22 cellular contexts compared by ENCODE assay signal in genomic region chr12:83856803-83857202, GRCh38.
DNase-seq lines count a peak whose midpoint lies in the region; ATAC-seq, FAIRE-seq and TF ChIP-seq lines count a peak whose summit lies in the region.
"Had no signal": no experiment of that assay in that cellular context is flagged by ENCODE, and none has a peak within 500 bp of the region (broad histone marks: within the 10 kb centered on the region; RNA-seq: fewer than 3 reads in every experiment).

No MANE protein-coding gene starts in this region.

- in situ Hi-C loops in HepG2 (cut with HindIII; ENCODE audit: extremely low pct_ligation_motif_present, low pct_unique_long_range_greater_than_20kb) = no loop called here

- CTCF ChIA-PET in HepG2 (lab: Yijun Ruan, JAX; ENCODE audit: low intra/inter-chr PET ratio, low total read pairs) (no interaction called here), PC-3 (lab: Charles Lee) (no interaction called here)

- H3K4me1 ChIP-seq in HepG2 (ENCODE audit: insufficient read depth, low read length) = no peaks in the 10 kb centered on the region
- no peaks in the 10 kb centered on the region for H3K4me1 ChIP-seq in right lobe of liver
- no peaks in the 10 kb centered on the region for H3K4me1 ChIP-seq in PC-3 (ENCODE audit: insufficient read depth, low read length)
- H3K4me1 ChIP-seq: A549, Caco-2 had no signal

- TF ChIP-seq POLR2A in HepG2 (IDR thresholded peaks at IDR 0.05; ENCODE audit: insufficient read depth in 1 of 2, low read depth in 2 of 2, low read length in 2 of 2) = no peak
- no peak for TF ChIP-seq POLR2A in right lobe of liver (IDR thresholded peaks at IDR 0.05)

- H3K27ac ChIP-seq in HepG2 (ENCODE audit: extremely low read length, insufficient read depth, low read length) = no peak overlapping the region
- no peak overlapping the region for H3K27ac ChIP-seq in right lobe of liver
- no peak overlapping the region for H3K27ac ChIP-seq in SU-DHL-6 (ENCODE audit: low read depth, low read length)
- H3K27ac ChIP-seq in PC-3 (ENCODE audit: low read length) = no peak overlapping the region
- H3K27ac ChIP-seq: 22Rv1; A549; BLaER1 treated with 17β-estradiol and CSF1 and Interleukin-3, amounts not matched to agents 10 nM and 100 nM; C4-2B had no signal

- no peak for TF ChIP-seq RAD21 in HepG2 (CRISPR knock-in tag; IDR thresholded peaks at IDR 0.05)

- no peaks in the 10 kb centered on the region for H3K9me2 ChIP-seq in SU-DHL-6 (replicated peaks; ENCODE audit: insufficient read depth, low read length)
- H3K9me2 ChIP-seq in PC-3 (replicated peaks; ENCODE audit: low read length) = no peaks in the 10 kb centered on the region

- POLR2A ChIA-PET in HepG2 (lab: Yijun Ruan, JAX) = no interaction called here
- POLR2A ChIA-PET in PC-3 (lab: Charles Lee; ENCODE audit: unreplicated experiment) = no interaction called here

- H2AFZ ChIP-seq in HepG2 (ENCODE audit: low read length) (no peak overlapping the region), SU-DHL-6 (ENCODE audit: low read depth, low read length, severe bottlenecking) (peak overlapping the region; percentile 19), PC-3 (ENCODE audit: low read length) (no peak overlapping the region)

- TF ChIP-seq CTCF in HepG2 (CRISPR knock-in tag; IDR thresholded peaks at IDR 0.05) = no peak
- no peak for TF ChIP-seq CTCF in right lobe of liver (IDR thresholded peaks at IDR 0.05)
- TF ChIP-seq CTCF in SU-DHL-6 (IDR thresholded peaks at IDR 0.05; ENCODE audit: insufficient read depth, low read length, poor library complexity, severe bottlenecking) = no peak
- TF ChIP-seq CTCF in PC-3 (conservative IDR thresholded peaks at IDR 0.05; ENCODE audit: low read depth, low read length) = no peak

- no peak for TF ChIP-seq EP300 in HepG2 (IDR thresholded peaks at IDR 0.05; ENCODE audit: low read depth in 2 of 2, low read length in 2 of 2)
- TF ChIP-seq EP300 in HepG2 (CRISPR knock-in tag; IDR thresholded peaks at IDR 0.05; ENCODE audit: borderline replicate concordance) = no peak

- no peaks in the 10 kb centered on the region for H4K20me1 ChIP-seq in HepG2 (ENCODE audit: insufficient read depth, low read length)
- H4K20me1 ChIP-seq in SU-DHL-6 (ENCODE audit: low read depth, low read length) = no peaks in the 10 kb centered on the region
- H4K20me1 ChIP-seq in PC-3 (ENCODE audit: low read length) = no peaks in the 10 kb centered on the region
- H4K20me1 ChIP-seq: BLaER1 treated with 17β-estradiol and CSF1 and Interleukin-3, amounts not matched to agents 10 nM and 100 nM had no signal

- H3K4me2 ChIP-seq in HepG2 (ENCODE audit: low read depth, low read length) (no peak overlapping the region), SU-DHL-6 (ENCODE audit: low read depth, low read length, poor library complexity, severe bottlenecking) (no peak overlapping the region), PC-3 (ENCODE audit: low read length) (no peak overlapping the region)
- H3K4me2 ChIP-seq: A549; BLaER1 treated with 17β-estradiol and CSF1 and Interleukin-3, amounts not matched to agents 10 nM and 100 nM had no signal

- H3F3A ChIP-seq in SU-DHL-6 (ENCODE audit: insufficient read depth) = no peaks in the 10 kb centered on the region
- H3F3A ChIP-seq in PC-3 (ENCODE audit: low read length, unreplicated experiment) = no peaks in the 10 kb centered on the region

- peaks cover 75% of the 10 kb centered on the region for H3K9me3 ChIP-seq in HepG2 (ENCODE audit: low read length)
- H3K9me3 ChIP-seq in right lobe of liver = no peaks in the 10 kb centered on the region
- H3K9me3 ChIP-seq in SU-DHL-6 (ENCODE audit: insufficient read depth, low read length) = peaks cover 4% of the 10 kb centered on the region; the same call in 1 of the 2 replicates
- H3K9me3 ChIP-seq in PC-3 (ENCODE audit: low read length) = peaks cover 8% of the 10 kb centered on the region; the same call in 1 of the 2 replicates
- H3K9me3 ChIP-seq: Caco-2 had no signal

- no peaks in the 10 kb centered on the region for H3K36me3 ChIP-seq in HepG2 (replicated peaks in 1 of 2; ENCODE audit: control insufficient read depth in 1 of 2, insufficient read depth in 2 of 2, low read length in 2 of 2)
- H3K36me3 ChIP-seq in right lobe of liver = no peaks in the 10 kb centered on the region
- H3K36me3 ChIP-seq in SU-DHL-6 (ENCODE audit: low read length) = no peaks in the 10 kb centered on the region
- H3K36me3 ChIP-seq in PC-3 (ENCODE audit: low read depth, low read length) = no peaks in the 10 kb centered on the region
- H3K36me3 ChIP-seq: BLaER1 treated with 17β-estradiol and CSF1 and Interleukin-3, amounts not matched to agents 10 nM and 100 nM had no signal

- H3K79me2 ChIP-seq in HepG2 (ENCODE audit: insufficient read depth, low read length) (no peaks in the 10 kb centered on the region), SU-DHL-6 (ENCODE audit: insufficient read depth, low read length) (no peaks in the 10 kb centered on the region), PC-3 (ENCODE audit: low read length) (no peaks in the 10 kb centered on the region)

- no TSS peak for BruUV-seq in HepG2 (replicated peaks; lab: Mats Ljungman, UMichigan)
- no TSS peak for BruUV-seq in PC-3 (replicated peaks; lab: Mats Ljungman, UMichigan)

- DNase-seq in HepG2 (ENCODE audit: low spot score) = no peak
- no peak for DNase-seq in right lobe of liver
- DNase-seq in NCI-H748 treated with DMSO at 0.1 percent for 48 hours (lab: John Stamatoyannopoulos, UW) = no peak
- no peak for DNase-seq in PC-3
- DNase-seq: AML-193; Caco-2; Calu3; CD4-positive, alpha-beta T cell; CD8-positive, alpha-beta T cell; DMS79 treated with DMSO at 0.1 percent for 48 hours; GF-D8 had no signal

- intact Hi-C loops in HepG2 (cut with micrococcal nuclease; ENCODE audit: unreplicated experiment) (no loop called here), right lobe of liver (cut with DNase I) (no loop called here), PC-3 (cut with micrococcal nuclease) (no loop called here)

- ATAC-seq in HepG2 (no peak), right lobe of liver (no peak), GM21576 (IDR thresholded peaks at IDR 0.05; ENCODE audit: unreplicated experiment) (no peak), PC-3 (no peak)
- ATAC-seq: A549; CD8-positive, alpha-beta T cell had no signal

- H3K4me3 ChIP-seq in HepG2 (replicated peaks in 1 of 3; ENCODE audit: insufficient read depth in 1 of 3, low read depth in 2 of 3, low read length in 3 of 3) (no peak overlapping the region), right lobe of liver (no peak overlapping the region), SU-DHL-6 (ENCODE audit: insufficient read depth, low read length, poor library complexity, severe bottlenecking) (no peak overlapping the region), PC-3 (ENCODE audit: low read length) (no peak overlapping the region)
- H3K4me3 ChIP-seq: A549; BLaER1 treated with 17β-estradiol and CSF1 and Interleukin-3, amounts not matched to agents 10 nM and 100 nM had no signal

- FAIRE-seq in HepG2 (lab: Jason Lieb, UNC) (no peak), endometrium (lab: Jason Lieb, UNC) (peak; percentile 33)
- FAIRE-seq: A549, D721Med, G401.6, GM12891, GM19239 had no signal

- H3K9ac ChIP-seq in HepG2 (ENCODE audit: insufficient read depth, low read depth, low read length) (no peak overlapping the region), SU-DHL-6 (ENCODE audit: low read length) (no peak overlapping the region), PC-3 (ENCODE audit: low read length) (no peak overlapping the region)
- H3K9ac ChIP-seq: BLaER1 treated with 17β-estradiol and CSF1 and Interleukin-3, amounts not matched to agents 10 nM and 100 nM had no signal

- H3K27me3 ChIP-seq in HepG2 (ENCODE audit: control insufficient read depth in 1 of 2, insufficient read depth in 2 of 2, low read length in 2 of 2) = no peaks in the 10 kb centered on the region
- no peaks in the 10 kb centered on the region for H3K27me3 ChIP-seq in right lobe of liver
- H3K27me3 ChIP-seq in SU-DHL-6 (ENCODE audit: low read length) = no peaks in the 10 kb centered on the region
- no peaks in the 10 kb centered on the region for H3K27me3 ChIP-seq in PC-3 (ENCODE audit: low read length)
- H3K27me3 ChIP-seq: BLaER1 treated with 17β-estradiol and CSF1 and Interleukin-3, amounts not matched to agents 10 nM and 100 nM had no signal

TF ChIP-seq in HepG2, 621 proteins besides CTCF, POLR2A, EP300 and RAD21:
- TF ChIP-seq ELF4 (CRISPR knock-in tag; IDR thresholded peaks at IDR 0.05; ENCODE audit: borderline replicate concordance) = no peak
- no peak for TF ChIP-seq ZNF33A (CRISPR knock-in tag; IDR thresholded peaks at IDR 0.05; ENCODE audit: borderline replicate concordance)
- TF ChIP-seq ZNF160 (CRISPR knock-in tag; IDR thresholded peaks at IDR 0.05) = peak; percentile 82; the same call in 1 of the 2 replicates
- no peak for TF ChIP-seq ARID4A (CRISPR knock-in tag; IDR thresholded peaks at IDR 0.05; ENCODE audit: borderline replicate concordance)
TF ChIP-seq in HepG2: peak in this region for 1.
